8 cellular contexts compared by ENCODE assay signal in the genomic region with DNA sequence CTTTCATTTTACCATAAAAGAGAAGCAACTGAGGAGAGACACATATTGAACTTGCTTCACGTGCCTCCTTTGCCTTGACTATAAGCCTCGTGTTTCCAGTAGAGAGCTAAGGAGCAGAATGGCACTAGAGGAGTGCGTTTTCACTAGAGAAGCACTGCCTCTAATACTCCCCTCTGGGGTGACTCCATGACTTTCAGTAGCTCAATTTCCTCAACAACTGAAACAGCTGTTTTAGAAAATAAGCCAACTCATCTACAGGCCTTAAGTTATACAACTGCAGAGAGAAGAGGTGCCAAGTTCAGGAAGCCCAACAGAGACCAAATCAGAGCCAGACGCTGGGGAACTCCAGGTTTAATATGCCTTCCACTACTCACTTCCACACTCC. TPM values are rescaled to one million over a fixed set of nuclear protein-coding genes. Genes with fewer than 3 reads are reported as not detected.
DNase-seq lines count a peak whose midpoint lies in the region; ATAC-seq, FAIRE-seq and TF ChIP-seq lines count a peak whose summit lies in the region.

No MANE protein-coding gene starts in this region.

- no peaks in the 10 kb centered on the region for H3K27me3 ChIP-seq in SJSA1 (replicated peaks)
- no peaks in the 10 kb centered on the region for H3K27me3 ChIP-seq in esophagus muscularis mucosa
- no peaks in the 10 kb centered on the region for H3K27me3 ChIP-seq in pancreas

- FAIRE-seq in pancreas (lab: Jason Lieb, UNC) = no peak

- no peaks in the 10 kb centered on the region for H3K9me3 ChIP-seq in SJSA1 (replicated peaks)
- H3K9me3 ChIP-seq in esophagus muscularis mucosa = no peaks in the 10 kb centered on the region
- no peaks in the 10 kb centered on the region for H3K9me3 ChIP-seq in pancreas

- H3K4me1 ChIP-seq in SJSA1 (replicated peaks) = peaks cover 23% of the 10 kb centered on the region
- peaks cover 50 to 63% (median 57%) of the 10 kb centered on the region in 4 donors for H3K4me1 ChIP-seq in esophagus muscularis mucosa
- peaks cover 29 to 39% (median 32%) of the 10 kb centered on the region in 3 donors for H3K4me1 ChIP-seq in pancreas

- peak; percentile 16 for DNase-seq in NOMO-1 treated with DMSO at 0.1 percent for 48 hours (lab: John Stamatoyannopoulos, UW; ENCODE audit: unreplicated experiment)
- no peak for DNase-seq in NOMO-1 treated with dmso at 0.1 percent for 144 hours (lab: John Stamatoyannopoulos, UW; ENCODE audit: unreplicated experiment)
- peak in 1 of 2 experiments; percentile 16 for DNase-seq in SJSA1 (ENCODE audit: low read depth in 1 of 2, low spot score in 2 of 2)
- DNase-seq in esophagus muscularis mucosa (ENCODE audit: extremely low spot score) = no peak
- DNase-seq in pancreas = peak in 2 of 6 donors; percentile 16 to 21
- DNase-seq in NCI-H2029 treated with DMSO at 0.1 percent for 48 hours (lab: John Stamatoyannopoulos, UW) = no peak
- no peak for DNase-seq in globus pallidus (ENCODE audit: low spot score)
- DNase-seq in NK-92 (lab: John Stamatoyannopoulos, UW; ENCODE audit: unreplicated experiment) = no peak

- TF ChIP-seq CTCF in esophagus muscularis mucosa (IDR thresholded peaks at IDR 0.05) (no peak), pancreas (IDR thresholded peaks at IDR 0.05) (no peak)

- no peak for ATAC-seq in pancreas

- intact Hi-C loops in esophagus muscularis mucosa (cut with DNase I) (no loop called here), pancreas (cut with DNase I) (no loop called here)

- no peak for TF ChIP-seq EP300 in esophagus muscularis mucosa (IDR thresholded peaks at IDR 0.05)

- H3K36me3 ChIP-seq in SJSA1 (peaks cover 5% of the 10 kb centered on the region), esophagus muscularis mucosa (no peaks in the 10 kb centered on the region), pancreas (no peaks in the 10 kb centered on the region)

- H3K4me3 ChIP-seq in SJSA1 = peak overlapping the region; percentile 98
- peak overlapping the region; percentile 84 to 94 (median 94) for H3K4me3 ChIP-seq in esophagus muscularis mucosa
- peak overlapping the region; percentile 81 to 91 (median 84) for H3K4me3 ChIP-seq in pancreas

- 4% methylated on average over 4 of the region's 4 CpGs for WGBS in esophagus muscularis mucosa
- 2 to 3% methylated on average over 4 of the region's 4 CpGs for WGBS in pancreas, 2 donors

- no peak for TF ChIP-seq POLR2A in esophagus muscularis mucosa (IDR thresholded peaks at IDR 0.05; ENCODE audit: low read depth)

- peak overlapping the region; percentile 77; the same call in 1 of the 2 replicates for H3K27ac ChIP-seq in SJSA1
- peak overlapping the region; percentile 93 to 98 (median 94) for H3K27ac ChIP-seq in esophagus muscularis mucosa (replicated peaks in 1 of 4)
- peak overlapping the region; percentile 3 to 98 (median 65) for H3K27ac ChIP-seq in pancreas

RNA-seq across cellular contexts. Expression of gene UBP1, which starts 1.9 kb away (rescaled TPM):
- 14.9 and 20.8 TPM in 2 replicates for total RNA-seq in SJSA1 (2014; rRNA removed; shearing (Covaris generic))
- total RNA-seq in esophagus muscularis mucosa = 10 to 100 TPM; 68.4 to 78.3 (median 76.9) TPM
- total RNA-seq in pancreas = 10 to 100 TPM; 16.1 to 42.9 (median 21.7) TPM
- 10 to 100 TPM; 16.5 to 27.8 TPM for polyA plus RNA-seq in pancreas
